In the genomic region with DNA sequence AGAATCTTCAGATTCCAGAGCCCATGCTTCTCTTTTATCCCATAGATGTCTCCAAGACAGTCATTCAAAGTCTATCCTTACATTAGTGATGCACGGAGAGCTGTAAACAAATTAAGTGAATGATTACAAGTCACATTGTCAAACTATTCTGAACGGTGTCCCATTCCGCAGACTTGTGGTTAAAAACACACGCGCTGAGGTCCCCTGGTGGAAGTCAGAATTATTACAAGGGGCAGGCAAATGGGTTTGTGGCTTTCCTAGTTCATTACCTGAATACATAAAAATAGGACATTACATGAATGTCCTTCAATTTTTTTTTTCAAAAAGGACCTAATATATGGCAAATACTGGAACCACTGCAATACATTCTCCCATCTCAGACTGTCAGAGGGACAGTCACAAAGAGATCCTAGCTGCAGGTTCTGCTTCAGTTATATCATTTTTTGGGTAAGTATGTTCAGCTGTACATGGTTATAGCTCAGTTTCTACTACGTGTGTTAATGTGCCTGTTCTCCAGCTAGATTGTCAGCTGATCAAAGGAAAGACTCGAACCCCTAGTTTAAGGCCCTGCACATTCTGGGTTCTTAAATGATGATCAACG, we compare ENCODE assay signal across 8 cellular contexts. TPM values are rescaled to one million over a fixed set of nuclear protein-coding genes. Genes with fewer than 3 reads are reported as not detected.
A peak's percentile ranks its signal among the peaks of the same experiment; 100 is the strongest.
DNase-seq lines count a peak whose midpoint lies in the region; ATAC-seq and TF ChIP-seq lines count a peak whose summit lies in the region.

No MANE protein-coding gene starts in this region.

- no peaks in the 10 kb centered on the region for H3K36me3 ChIP-seq in mucosa of descending colon (ENCODE audit: low read depth)

- H3K4me3 ChIP-seq in AG04450 (ENCODE audit: low read depth, low read length) = no peak overlapping the region
- no peak overlapping the region for H3K4me3 ChIP-seq in mucosa of descending colon

- POLR2A ChIA-PET in AG04450 (lab: Yijun Ruan, JAX) = no interaction called here
- POLR2A ChIA-PET in activated CD4-positive, alpha-beta T cell treated with anti-CD3 and anti-CD28 coated beads for 36 hours (lab: Charles Lee) = no interaction called here

- H3K27ac Mint-ChIP-seq in activated CD4-positive, alpha-beta T cell treated with anti-CD3 and anti-CD28 coated beads for 36 hours = no peak overlapping the region

- CTCF ChIA-PET in AG04450 (lab: Charles Lee) = interaction anchor here (0.8 to 6.8 kb wide), 21 partner anchors 9 to 229 kb away, joined by 3 to 116 read pairs (median 4); no protein-coding TSS in a partner anchor
- CTCF ChIA-PET in activated CD4-positive, alpha-beta T cell treated with anti-CD3 and anti-CD28 coated beads for 36 hours (lab: Charles Lee) = interaction anchor here (0.6 to 5.8 kb wide), 12 partner anchors 9 to 257 kb away, joined by 3 to 58 read pairs (median 6); no protein-coding TSS in a partner anchor

- in situ Hi-C loops in GM13977 (cut with MboI; ENCODE audit: low pct_unique_long_range_greater_than_20kb, low sequenced_read_pairs, unreplicated experiment) = loop anchor here (25.0 kb wide), 1 partner anchor 491 kb away; the partner anchor contains the start of gene TSHR

- ATAC-seq in HG02938 (IDR thresholded peaks at IDR 0.05; ENCODE audit: unreplicated experiment) (peak; percentile 63), mucosa of descending colon (peak; percentile 82)
- peak; percentile 61 for ATAC-seq in activated CD4-positive, alpha-beta T cell treated with anti-CD3 and anti-CD28 coated beads for 36 hours

- H3K27me3 Mint-ChIP-seq in activated CD4-positive, alpha-beta T cell treated with anti-CD3 and anti-CD28 coated beads for 36 hours = peaks cover 4% of the 10 kb centered on the region

- DNase-seq in AG04450 (ENCODE audit: low read depth, low spot score) (no peak), GM13977 (ENCODE audit: low spot score) (peak; percentile 59), NCI-H2107 treated with DMSO at 0.1 percent for 48 hours (lab: John Stamatoyannopoulos, UW; ENCODE audit: unreplicated experiment) (peak; percentile 68), mucosa of descending colon (peak in 2 of 3 donors; percentile 60 to 73), stromal cell of bone marrow (ENCODE audit: low read depth) (peak; percentile 30)
- DNase-seq in activated CD4-positive, alpha-beta T cell treated with anti-CD3 and anti-CD28 coated beads for 36 hours = peak; percentile 70
- peak; percentile 15 for DNase-seq in effector CD8-positive, alpha-beta T cell (lab: John Stamatoyannopoulos, UW)

- H3K36me3 Mint-ChIP-seq in activated CD4-positive, alpha-beta T cell treated with anti-CD3 and anti-CD28 coated beads for 36 hours (ENCODE audit: low read depth) = no peaks in the 10 kb centered on the region

- no peaks in the 10 kb centered on the region for H3K9me3 ChIP-seq in AG04450 (ENCODE audit: control insufficient read depth, insufficient read depth, low read length)
- H3K9me3 ChIP-seq in mucosa of descending colon = no peaks in the 10 kb centered on the region

- no peak overlapping the region for H3K4me3 Mint-ChIP-seq in activated CD4-positive, alpha-beta T cell treated with anti-CD3 and anti-CD28 coated beads for 36 hours

- intact Hi-C loops in activated CD4-positive, alpha-beta T cell treated with anti-CD3 and anti-CD28 coated beads for 36 hours (cut with DNase I, micrococcal nuclease) = loop anchor here (1.0 kb wide), 1 partner anchor 184 kb away; no protein-coding TSS in a partner anchor
- intact Hi-C loops in mucosa of descending colon (cut with DNase I, micrococcal nuclease) = loop anchor here (2.0 to 5.0 kb wide), 2 partner anchors 182 to 186 kb away; no protein-coding TSS in a partner anchor

- TF ChIP-seq CTCF in AG04450 (IDR thresholded peaks at IDR 0.05; ENCODE audit: low read depth, low read length) (peak; percentile 83), GM13977 (IDR thresholded peaks at IDR 0.05; ENCODE audit: extremely low read depth, insufficient read depth, missing control alignments) (peak; percentile 82), mucosa of descending colon (IDR thresholded peaks at IDR 0.05) (peak; percentile 81)

- H3K27ac ChIP-seq in AG04450 (ENCODE audit: low read depth, low read length) = no peak overlapping the region

- H3K27me3 ChIP-seq in AG04450 (ENCODE audit: control insufficient read depth, insufficient read depth, low read length) = peaks cover 7% of the 10 kb centered on the region

- no peaks in the 10 kb centered on the region for H3K9me3 Mint-ChIP-seq in activated CD4-positive, alpha-beta T cell treated with anti-CD3 and anti-CD28 coated beads for 36 hours (ENCODE audit: low read depth)

- H3K4me1 Mint-ChIP-seq in activated CD4-positive, alpha-beta T cell treated with anti-CD3 and anti-CD28 coated beads for 36 hours = peaks cover 2% of the 10 kb centered on the region

- peaks cover 7% of the 10 kb centered on the region for H3K4me1 ChIP-seq in mucosa of descending colon (ENCODE audit: low read depth)

RNA-seq across cellular contexts. Expression of gene STON2, which starts 53.1 kb away (rescaled TPM):
- polyA plus RNA-seq in AG04450 (2011; rRNA removed) = not detected in 2 replicates
- not detected in 2 replicates for polyA minus RNA-seq in AG04450 (2011; rRNA and poly(A)+ RNA removed)
- under 1 TPM; 0.05 to 0.19 TPM for total RNA-seq in activated CD4-positive, alpha-beta T cell treated with anti-CD3 and anti-CD28 coated beads for 36 hours
- 10 to 100 TPM; 17.1 to 31.1 (median 20.7) TPM for total RNA-seq in mucosa of descending colon

Comparison
In these comparisons a context has a peak if more than half of its experiments do, and no peak if none do; other contexts are left out.
1. RNA of gene STON2, which starts 53.1 kb away (total RNA-seq): 17.1 to 31.1 TPM in mucosa of descending colon; 0.05 to 0.19 TPM in activated CD4-positive, alpha-beta T cell treated with anti-CD3 and anti-CD28 coated beads for 36 hours; every median in the first group is over 10 times any median in the second.
2. Peak in every context shown above with its lines, with median percentiles within 50 percentile points of each other: CTCF ChIP-seq and ATAC-seq.